Comparison of ENCODE assay signal across 8 cellular contexts in the genomic region with DNA sequence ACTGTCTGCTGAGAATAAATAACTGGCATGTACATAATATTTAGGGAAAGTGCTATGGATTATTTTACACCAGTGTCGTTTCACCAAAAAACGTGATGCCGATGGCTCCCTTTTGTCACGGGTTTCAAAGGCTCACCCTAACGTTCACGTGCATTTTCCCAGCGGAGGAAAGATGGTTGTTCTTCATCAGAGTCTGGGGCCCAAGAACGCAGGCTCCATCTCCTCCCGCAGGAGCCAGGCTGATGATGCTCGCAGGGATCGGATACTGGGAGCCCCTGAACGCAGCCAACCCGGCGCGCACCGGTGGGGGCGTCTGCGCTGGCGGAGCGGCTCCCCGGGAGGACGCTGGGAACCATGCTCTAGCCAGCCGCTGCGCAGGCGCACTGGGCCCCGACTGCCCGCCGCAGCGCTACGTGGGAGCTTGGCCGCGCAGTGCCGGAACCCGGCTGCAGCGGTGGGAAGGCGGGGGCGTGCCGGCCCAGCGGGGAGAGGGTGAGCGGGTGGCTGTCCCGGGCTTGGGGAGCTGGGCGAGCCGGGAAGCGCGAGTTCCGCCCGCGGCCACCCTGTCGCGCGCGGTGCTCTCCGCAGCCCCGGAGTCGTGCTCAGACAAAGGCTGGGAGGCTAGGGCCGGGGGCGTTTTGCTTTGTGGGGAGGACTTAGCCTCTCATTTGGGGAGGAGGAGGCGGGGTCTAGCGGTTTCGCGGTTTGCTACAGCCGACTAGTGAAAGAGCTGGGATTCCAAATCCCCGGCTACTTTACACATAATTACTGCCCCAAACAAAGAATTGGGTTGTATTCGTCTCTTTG.
DNase-seq lines count a peak whose midpoint lies in the region; ATAC-seq and TF ChIP-seq lines count a peak whose summit lies in the region.

Gene ZFP69B (plus strand): TSS at position 793 of the 807 bp plus-strand sequence. CDS start 486 bp downstream, outside the sequence.

- ATAC-seq in GM19035 (IDR thresholded peaks at IDR 0.05; ENCODE audit: unreplicated experiment) (peak; percentile 86), HG03354 (IDR thresholded peaks at IDR 0.05; ENCODE audit: poor library complexity, severe bottlenecking, unreplicated experiment) (peak; percentile 85)

- peak within 1 kb of the TSS; percentile 69 for H3K4me3 ChIP-seq in choroid plexus epithelial cell (ENCODE audit: low read depth, low read length)

- TF ChIP-seq CTCF in choroid plexus epithelial cell (conservative IDR thresholded peaks at IDR 0.05; ENCODE audit: low read depth, low read length) = peak; percentile 15

- DNase-seq in AG20443 (ENCODE audit: low spot score) (peak; percentile 100), NCI-H446 treated with DMSO at 0.1 percent for 48 hours (lab: John Stamatoyannopoulos, UW) (peak; percentile 82), choroid plexus epithelial cell (ENCODE audit: low read depth) (peak; percentile 93), kidney tubule cell (ENCODE audit: low spot score) (peak; percentile 91)
- peak; percentile 82 to 87 for DNase-seq in activated CD4-positive, alpha-beta T cell treated with anti-CD3 and anti-CD28 coated beads for 24 hours (ENCODE audit: low read depth in 2 of 2)
- DNase-seq in stimulated activated CD4-positive, alpha-beta T cell treated with anti-CD3 and anti-CD28 coated beads, Interleukin-15, amount 100 ng/mL, for 48 hours (ENCODE audit: low read depth in 2 of 2) = peak; percentile 83 to 87

Comparison
In these comparisons a context has a peak if more than half of its experiments do, and no peak if none do; other contexts are left out.
1. Peak in every context shown above with its lines: DNase-seq, ATAC-seq and H3K4me3 ChIP-seq.